Comparison of ENCODE assay signal across 8 cellular contexts in the genomic region with DNA sequence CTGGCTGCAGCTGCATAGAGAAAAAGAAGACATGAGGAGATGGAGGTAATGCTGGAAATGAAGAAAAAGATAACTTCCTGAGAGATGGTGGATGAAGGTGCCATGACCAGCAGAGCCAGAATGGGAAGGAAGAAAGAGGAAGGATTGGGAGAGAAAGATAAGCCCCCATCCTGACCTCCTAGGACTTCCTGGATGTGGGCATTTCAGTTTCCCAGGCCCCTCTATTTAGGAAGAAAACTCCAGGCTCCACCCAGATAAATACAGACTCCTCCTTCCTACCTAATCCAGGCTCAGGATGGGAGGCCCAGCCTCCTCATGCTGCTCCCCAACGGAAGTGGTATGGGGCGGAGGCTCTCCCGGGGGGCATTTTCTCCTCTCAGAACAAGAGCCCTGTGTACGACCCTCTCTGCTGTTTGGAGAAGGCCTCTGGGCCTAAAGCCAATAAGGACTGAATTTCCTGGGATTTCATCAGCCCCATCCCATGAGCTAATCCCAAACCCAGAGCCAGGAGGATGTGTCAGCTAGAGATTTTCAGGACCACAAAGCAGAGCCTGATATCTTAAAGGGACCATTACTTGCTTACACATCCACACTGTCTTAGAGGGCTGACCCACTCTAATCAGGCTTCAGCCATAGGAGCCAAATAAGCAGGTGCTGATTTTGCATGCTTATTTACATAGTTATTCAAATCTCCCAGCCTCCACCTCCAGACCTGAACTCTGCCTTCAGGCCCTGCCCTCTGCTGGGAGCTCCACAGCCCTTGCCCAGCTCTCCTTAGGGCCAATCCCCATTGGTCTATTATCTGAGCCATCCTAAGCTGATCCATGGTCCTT. TPM values are rescaled to one million over a fixed set of nuclear protein-coding genes. Genes with fewer than 3 reads are reported as not detected.
DNase-seq lines count a peak whose midpoint lies in the region; ATAC-seq and TF ChIP-seq lines count a peak whose summit lies in the region.

No MANE protein-coding gene starts in this region.

- H3K27me3 ChIP-seq in heart left ventricle (no peaks in the 10 kb centered on the region), skeletal muscle satellite cell (ENCODE audit: control insufficient read depth, insufficient read depth, low read length) (no peaks in the 10 kb centered on the region)

- TF ChIP-seq CTCF in WI38 (IDR thresholded peaks at IDR 0.05; ENCODE audit: low read depth, low read length) (no peak), heart left ventricle (IDR thresholded peaks at IDR 0.05) (peak in 4 of 12 donors; percentile 9 to 35 (median 14)), endothelial cell (IDR thresholded peaks at IDR 0.05; ENCODE audit: unreplicated experiment) (no peak)

- H3K4me1 ChIP-seq in heart left ventricle: peaks cover 15 to 62% (median 45%) of the 10 kb centered on the region in 12 donors
- peaks cover 56% of the 10 kb centered on the region for H3K4me1 ChIP-seq in skeletal muscle satellite cell (ENCODE audit: control insufficient read depth, insufficient read depth, low read length)

- no peaks in the 10 kb centered on the region for H3K36me3 ChIP-seq in heart left ventricle
- no peaks in the 10 kb centered on the region for H3K36me3 ChIP-seq in skeletal muscle satellite cell (ENCODE audit: insufficient read depth, low read length)

- H3K27me3 Mint-ChIP-seq in endothelial cell (ENCODE audit: unreplicated experiment): peaks cover 7% of the 10 kb centered on the region

- no peaks in the 10 kb centered on the region for H3K9me3 Mint-ChIP-seq in endothelial cell (ENCODE audit: unreplicated experiment)

- H3K9me3 ChIP-seq in heart left ventricle (no peaks in the 10 kb centered on the region), skeletal muscle satellite cell (replicated peaks; ENCODE audit: low read length) (no peaks in the 10 kb centered on the region)

- intact Hi-C loops in heart left ventricle (cut with DNase I): loop anchor here in 2 of 10 donors (2.0 to 10.0 kb wide), 2 partner anchors 19 to 129 kb away; a partner anchor contains a TSS

- H3K4me1 Mint-ChIP-seq in endothelial cell (ENCODE audit: unreplicated experiment): peaks cover 54% of the 10 kb centered on the region

- TF ChIP-seq POLR2A in heart left ventricle (IDR thresholded peaks at IDR 0.05): peak in 1 of 2 donors; percentile 10

- no peak overlapping the region for H3K27ac Mint-ChIP-seq in endothelial cell (ENCODE audit: unreplicated experiment)

- DNase-seq in GM04503 (ENCODE audit: low read depth) (peak; percentile 97), LoVo (ENCODE audit: low spot score) (peak; percentile 92), heart left ventricle (peak; percentile 79 to 90 (median 84)), C1 segment of cervical spinal cord (lab: John Stamatoyannopoulos, UW) (no peak), endothelial cell (ENCODE audit: low spot score) (no peak), NOMO-1 treated with dmso at 0.1 percent for 144 hours (lab: John Stamatoyannopoulos, UW; ENCODE audit: unreplicated experiment) (no peak)

- peak overlapping the region; percentile 56 to 100 (median 98) for H3K27ac ChIP-seq in heart left ventricle

- peak; percentile 8 to 82 (median 71) for ATAC-seq in heart left ventricle

- H3K9ac ChIP-seq in skeletal muscle satellite cell (ENCODE audit: low read depth, low read length): peak overlapping the region; percentile 54

- no peak overlapping the region for H3K4me3 Mint-ChIP-seq in endothelial cell (ENCODE audit: unreplicated experiment)

- no peaks in the 10 kb centered on the region for H3K36me3 Mint-ChIP-seq in endothelial cell (ENCODE audit: low read depth, unreplicated experiment)

- peak overlapping the region; percentile 85 for H3K4me3 ChIP-seq in WI38 (ENCODE audit: low read depth, low read length)
- peak overlapping the region in 11 of 12 donors; percentile 16 to 95 (median 46) for H3K4me3 ChIP-seq in heart left ventricle
- peak overlapping the region; percentile 40 for H3K4me3 ChIP-seq in skeletal muscle satellite cell (ENCODE audit: low read length)

- 29 to 53% (median 43%) methylated on average over 3 to 4 of the region's 4 CpGs for WGBS in heart left ventricle, 4 donors

- H3K4me2 ChIP-seq in skeletal muscle satellite cell (ENCODE audit: low read length): peak overlapping the region; percentile 99

RNA-seq across cellular contexts. Expression of a gene that starts 5.1 kb away (rescaled TPM):
- total RNA-seq in heart left ventricle: 10 to 100 TPM; 34.7 to 98.6 (median 61.6) TPM
- 10 to 100 TPM; 23.9 to 28.8 TPM for polyA plus RNA-seq in heart left ventricle
- total RNA-seq in skeletal muscle satellite cell (2012; rRNA removed): 105 and 107 TPM in 2 replicates
- 244 TPM for total RNA-seq in endothelial cell (ENCODE audit: unreplicated experiment)

RNA-seq across cellular contexts. Expression of a gene that starts 37.3 kb away (rescaled TPM):
- total RNA-seq in heart left ventricle (100 to 1,000 TPM in 4 of 9 donors, 10 to 100 TPM in 5; 67.7 to 174 (median 81.2) TPM), endothelial cell (ENCODE audit: unreplicated experiment) (340 TPM)
- 100 to 1,000 TPM in 1 of 2 donors, 10 to 100 TPM in 1; 63.9 to 282 TPM for polyA plus RNA-seq in heart left ventricle
- total RNA-seq in skeletal muscle satellite cell (2012; rRNA removed): 538 and 640 TPM in 2 replicates

RNA-seq across cellular contexts. Expression of a gene that starts 42.0 kb away (rescaled TPM):
- total RNA-seq in heart left ventricle: not detected
- under 1 TPM in 1 of 2 donors, not detected in 1; 0.07 TPM for polyA plus RNA-seq in heart left ventricle
- 0.44 TPM in 1 of 2 replicates, not detected in the other for total RNA-seq in skeletal muscle satellite cell (2012; rRNA removed)
- total RNA-seq in endothelial cell (ENCODE audit: unreplicated experiment): not detected

RNA-seq across cellular contexts. Expression of a gene that starts 49.2 kb away (rescaled TPM):
- 10 to 100 TPM; 16.9 to 28.0 (median 22.6) TPM for total RNA-seq in heart left ventricle
- 10 to 100 TPM; 17.4 to 19.1 TPM for polyA plus RNA-seq in heart left ventricle
- total RNA-seq in skeletal muscle satellite cell (2012; rRNA removed): 21.4 and 24.1 TPM in 2 replicates
- total RNA-seq in endothelial cell (ENCODE audit: unreplicated experiment): 42.6 TPM

Comparison
In these comparisons a context has a peak if more than half of its experiments do, and no peak if none do; other contexts are left out.
1. DNase-seq: peak in GM04503 (single experiment), LoVo (single experiment) and heart left ventricle (5 of 5); none in C1 segment of cervical spinal cord (0 of 14), endothelial cell (single experiment) and NOMO-1 treated with dmso at 0.1 percent for 144 hours (single experiment).
2. Peak in every context shown above with its lines, with median percentiles within 50 percentile points of each other: H3K4me3 ChIP-seq.